Comparison of ENCODE assay signal across 16 cellular contexts in the genomic region with DNA sequence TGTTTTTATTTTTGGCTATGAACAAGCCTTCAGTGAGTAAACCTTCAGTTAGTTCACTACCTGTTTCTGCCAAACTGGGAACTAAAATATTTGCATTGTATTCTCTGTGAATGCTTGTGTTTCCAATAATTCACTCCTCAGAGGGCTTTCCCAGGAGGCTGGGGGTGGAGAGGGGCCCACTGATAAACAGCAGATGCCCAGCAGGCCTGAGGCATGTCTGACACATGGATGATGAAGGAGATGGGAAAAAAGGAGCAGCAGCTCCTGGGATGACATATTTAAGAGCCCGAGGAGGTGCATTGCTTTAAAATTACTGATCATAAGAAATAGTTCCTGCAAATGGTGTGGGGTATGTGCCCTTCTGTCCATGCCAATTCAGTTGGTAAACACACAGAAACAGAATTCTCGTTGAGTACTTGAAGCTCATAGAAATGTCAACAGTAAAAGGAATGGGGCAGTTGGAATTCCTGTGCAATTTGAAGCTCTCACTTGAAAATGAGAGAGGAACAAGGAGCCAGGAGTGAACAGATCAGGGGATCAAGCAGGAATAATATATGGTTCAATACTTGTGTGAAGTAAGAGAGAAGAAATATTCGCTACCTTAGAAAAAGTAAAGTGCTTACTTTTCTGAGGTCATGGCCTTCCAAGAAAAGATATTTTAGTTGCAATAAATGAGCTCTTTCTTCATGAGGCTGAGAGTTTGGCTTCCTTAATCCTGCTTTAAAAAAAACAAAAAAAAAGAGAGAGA.
"Had no signal": no experiment of that assay in that cellular context is flagged by ENCODE, and none has a peak within 500 bp of the region (broad histone marks: within the 10 kb centered on the region; RNA-seq: fewer than 3 reads in every experiment).

No MANE protein-coding gene starts in this region.

- DNase-seq: activated CD4-positive, alpha-beta T cell treated with anti-CD3 and anti-CD28 coated beads, Interleukin-2, amount 50 U/mL, for 4 hours; activated CD4-positive, CD25-positive, alpha-beta regulatory T cell treated with anti-CD3 and anti-CD28 coated beads, Interleukin-2, amount 50 U/mL, for 72 hours; activated CD8-positive, alpha-beta memory T cell treated with anti-CD3 and anti-CD28 coated beads, Interleukin-2, amount 10 ng/mL, durations not matched to agents 7 days and 5 days; activated effector memory CD4-positive, alpha-beta T cell treated with Interleukin-2 at 50 U/mL for 16 hours; activated T-cell treated with anti-CD3 and anti-CD28 coated beads, Interleukin-2, amount 50 U/mL, for 24 hours; amniotic stem cell; brain microvascular endothelial cell; cerebellar nuclear complex; dermis blood vessel endothelial cell; erythroblast; pancreas; stimulated activated CD4-positive, alpha-beta T cell treated with anti-CD3 and anti-CD28 coated beads, Interleukin-4, amount 100 ng/mL, for 1 hour; stimulated activated CD8-positive, alpha-beta memory T cell treated with anti-CD3 and anti-CD28 coated beads, Interleukin-4, amount 100 ng/mL, for 48 hours; T-helper 9 cell had no signal

- ATAC-seq: activated CD8-positive, alpha-beta memory T cell treated with anti-CD3 and anti-CD28 coated beads, Interleukin-2, amount 10 ng/mL, durations not matched to agents 7 days and 5 days had no signal

- FAIRE-seq: pancreas had no signal

- H3K4me2 ChIP-seq: neural progenitor cell had no signal

- H3K36me3 ChIP-seq: brain microvascular endothelial cell, neural progenitor cell, pancreas, thoracic aorta had no signal

- H3K4me3 ChIP-seq: neural progenitor cell, pancreas, thoracic aorta had no signal

- H3K9me3 ChIP-seq: pancreas, thoracic aorta had no signal

- H3K27ac ChIP-seq: brain microvascular endothelial cell, neural progenitor cell, thoracic aorta had no signal
